ENCODE assay signal across 8 cellular contexts in genomic region chr12:49069507-49070346, GRCh38. TPM values are rescaled to one million over a fixed set of nuclear protein-coding genes. Genes with fewer than 3 reads are reported as not detected.
DNase-seq lines count a peak whose midpoint lies in the region; ATAC-seq and TF ChIP-seq lines count a peak whose summit lies in the region.

TSS of gene RHEBL1 (minus strand) at chr12:49069979. CDS start at chr12:49069785, 194 bp downstream.

- H3K9me3 ChIP-seq in gastroesophageal sphincter = no peaks in the 10 kb centered on the region
- no peaks in the 10 kb centered on the region for H3K9me3 ChIP-seq in thoracic aorta

- no peak for TF ChIP-seq EP300 in gastroesophageal sphincter (IDR thresholded peaks at IDR 0.05)

- ATAC-seq in HG02571 (IDR thresholded peaks at IDR 0.05; ENCODE audit: unreplicated experiment) (peak; percentile 98), gastroesophageal sphincter (peak; percentile 100), omental fat pad (ENCODE audit: low FRiP score) (peak; percentile 100), thoracic aorta (ENCODE audit: insufficient number of reproducible peaks, low FRiP score, low read depth) (peak; percentile 98)

- no peaks in the 10 kb centered on the region for H3K36me3 ChIP-seq in gastroesophageal sphincter
- no peaks in the 10 kb centered on the region for H3K36me3 ChIP-seq in thoracic aorta

- H3K27ac ChIP-seq in gastroesophageal sphincter (peak within 1 kb of the TSS in 3 of 4 donors; percentile 65 to 79 (median 76)), thoracic aorta (peak within 1 kb of the TSS in 1 of 2 donors; percentile 52)

- in situ Hi-C loops in SK-MEL-5 (cut with HindIII; ENCODE audit: low pct_unique_long_range_greater_than_20kb, low sequenced_read_pairs) = no loop called here

- TF ChIP-seq POLR2A in gastroesophageal sphincter (IDR thresholded peaks at IDR 0.05) = peak in 1 of 2 donors; percentile 34

- H3K27me3 ChIP-seq in gastroesophageal sphincter (no peaks in the 10 kb centered on the region), thoracic aorta (replicated peaks; ENCODE audit: insufficient read depth) (no peaks in the 10 kb centered on the region)

- TF ChIP-seq CTCF in GM10248 (IDR thresholded peaks at IDR 0.05; ENCODE audit: control extremely low read depth, extremely low read depth, low read depth, missing control alignments) (peak; percentile 21), gastroesophageal sphincter (IDR thresholded peaks at IDR 0.05) (peak in 2 of 4 experiments; percentile 1 to 21), omental fat pad (IDR thresholded peaks at IDR 0.05) (no peak), thoracic aorta (IDR thresholded peaks at IDR 0.05) (no peak)

- DNase-seq in GM10248 (ENCODE audit: extremely low spot score) (peak; percentile 99), NAMALWA (ENCODE audit: low spot score) (peak; percentile 99), SK-MEL-5 (ENCODE audit: low read depth, low spot score) (peak; percentile 98), omental fat pad (ENCODE audit: low spot score) (peak; percentile 97), thoracic aorta (ENCODE audit: low spot score) (peak; percentile 95)
- peak; percentile 99 for DNase-seq in activated naive CD4-positive, alpha-beta T cell treated with Interleukin-2 at 50 U/mL for 16 hours

- WGBS in gastroesophageal sphincter (ENCODE audit: low coverage in 1 of 2), 2 donors = 0 to 4% methylated on average over 10 to 11 of the region's 60 CpGs

- CTCF ChIA-PET in GM10248 (lab: Yijun Ruan, JAX) = interaction anchor here (0.9 to 1.9 kb wide), 15 partner anchors 9 to 82 kb away, joined by 3 to 18 read pairs (median 4); partner anchors contain the start of gene LMBR1L

- H3K4me3 ChIP-seq in gastroesophageal sphincter (peak within 1 kb of the TSS; percentile 56 to 65), thoracic aorta (peak within 1 kb of the TSS; percentile 86)

- H3K4me1 ChIP-seq in gastroesophageal sphincter (peaks cover 2 to 19% (median 3%) of the 10 kb centered on the region in 3 donors), thoracic aorta (ENCODE audit: control insufficient read depth in 1 of 2, low read depth in 2 of 2) (peaks cover 9 to 12% of the 10 kb centered on the region in 2 donors)

- POLR2A ChIA-PET in GM10248 (lab: Yijun Ruan, JAX) = interaction anchor here (0.6 to 1.4 kb wide), 10 partner anchors 36 to 201 kb away, joined by 3 to 17 read pairs (median 4); partner anchors contain the start of genes ARF3, LMBR1L, TUBA1A and TUBA1B

RNA-seq across cellular contexts. Expression of gene RHEBL1, which starts in this region (rescaled TPM):
- 5.2 and 7.8 TPM in 2 replicates for total RNA-seq in SK-MEL-5 (2014; rRNA removed; shearing (Covaris generic))
- 6.7 and 9.0 TPM in 2 replicates for polyA plus RNA-seq in SK-MEL-5 (2015; cell fraction: cytosol; rRNA removed)
- polyA plus RNA-seq in SK-MEL-5 (2015; cell fraction: nucleus; rRNA removed) = 18.0 and 19.2 TPM in 2 replicates
- under 1 TPM in 1 of 4 donors, not detected in 3; 0.35 TPM for total RNA-seq in gastroesophageal sphincter
- under 1 TPM in 1 of 4 donors, not detected in 3; 0.96 TPM for total RNA-seq in omental fat pad
- 1 to 10 TPM in 1 of 2 donors, not detected in 1; 1.3 TPM for total RNA-seq in thoracic aorta

Comparison
In these comparisons a context has a peak if more than half of its experiments do, and no peak if none do; other contexts are left out.
1. Peak in ATAC-seq, H3K4me3 ChIP-seq and H3K27ac ChIP-seq in gastroesophageal sphincter; RNA of the gene not detected or under 1 TPM.
2. Peak in DNase-seq and ATAC-seq in omental fat pad; RNA of the gene not detected or under 1 TPM.